ENCODE assay signal across 22 cellular contexts in genomic region chr13:25190256-25190655, GRCh38. TPM values are rescaled to one million over a fixed set of nuclear protein-coding genes. Genes with fewer than 3 reads are reported as not detected.
DNase-seq lines count a peak whose midpoint lies in the region; ATAC-seq and TF ChIP-seq lines count a peak whose summit lies in the region.
"Had no signal": no experiment of that assay in that cellular context is flagged by ENCODE, and none has a peak within 500 bp of the region (broad histone marks: within the 10 kb centered on the region; RNA-seq: fewer than 3 reads in every experiment).

No MANE protein-coding gene starts in this region.

- H3K9ac ChIP-seq in SK-N-MC (ENCODE audit: insufficient read length) (no peak overlapping the region), endodermal cell (ENCODE audit: extremely low read depth, low read length, poor library complexity, severe bottlenecking) (no peak overlapping the region)

- H3K4me1 Mint-ChIP-seq in endodermal cell: no peaks in the 10 kb centered on the region
- H3K4me1 Mint-ChIP-seq in naive thymus-derived CD8-positive, alpha-beta T cell: peaks cover 0 to 2% (median 0%) of the 10 kb centered on the region in 4 donors

- no peaks in the 10 kb centered on the region for H3K9me3 ChIP-seq in SK-N-MC (ENCODE audit: low read depth, low read length)
- H3K9me3 ChIP-seq in endodermal cell (ENCODE audit: control insufficient read depth, low read length): no peaks in the 10 kb centered on the region
- H3K9me3 ChIP-seq: BE2C had no signal

- H3K4me3 Mint-ChIP-seq in endodermal cell: no peak overlapping the region
- H3K4me3 Mint-ChIP-seq in naive thymus-derived CD8-positive, alpha-beta T cell: no peak overlapping the region
- H3K4me3 Mint-ChIP-seq: CD4-positive, alpha-beta T cell had no signal

- peaks cover 15% of the 10 kb centered on the region for H3K27me3 Mint-ChIP-seq in endodermal cell (ENCODE audit: insufficient read depth)
- peaks cover 22 to 59% (median 50%) of the 10 kb centered on the region in 5 donors for H3K27me3 Mint-ChIP-seq in naive thymus-derived CD8-positive, alpha-beta T cell

- CTCF ChIA-PET in RWPE1 (lab: Yijun Ruan, JAX): interaction anchor here (0.7 kb wide), 1 partner anchor 241 kb away, joined by 5 read pairs; no protein-coding TSS in a partner anchor

- peaks cover 6% of the 10 kb centered on the region for H3K9me3 Mint-ChIP-seq in endodermal cell
- peaks cover 0 to 4% (median 0%) of the 10 kb centered on the region in 9 donors for H3K9me3 Mint-ChIP-seq in naive thymus-derived CD8-positive, alpha-beta T cell
- H3K9me3 Mint-ChIP-seq: CD4-positive, alpha-beta T cell had no signal

- H3K27me3 ChIP-seq in endodermal cell (ENCODE audit: control insufficient read depth, insufficient read depth, low read length, poor library complexity, severe bottlenecking): no peaks in the 10 kb centered on the region

- peak; percentile 55 for DNase-seq in DMS53 (lab: John Stamatoyannopoulos, UW)
- DNase-seq in SK-N-MC (ENCODE audit: low read depth, low spot score): no peak
- DNase-seq in endodermal cell: peak; percentile 15
- peak; percentile 10 for DNase-seq in sciatic nerve (ENCODE audit: low spot score)
- no peak for DNase-seq in naive thymus-derived CD8-positive, alpha-beta T cell
- no peak for DNase-seq in NCI-H748 (lab: John Stamatoyannopoulos, UW; ENCODE audit: unreplicated experiment)
- no peak for DNase-seq in RWPE1 (ENCODE audit: low spot score)
- no peak for DNase-seq in stimulated activated CD8-positive, alpha-beta memory T cell treated with anti-CD3 and anti-CD28 coated beads, Interleukin-4, amount 100 ng/mL, for 48 hours
- DNase-seq: BE2C; CD4-positive, alpha-beta T cell; COR-L47; GDM1; GOT3; HCEC 1CT; KBM-7; MM.1S; NCI-H1092 treated with DMSO at 0.1 percent for 48 hours; NCI-H2029 treated with DMSO at 0.1 percent for 48 hours; NCI-H2171 treated with DMSO at 0.1 percent for 48 hours; NCI-H446 had no signal

- H3K4me3 ChIP-seq in SK-N-MC (peak overlapping the region; percentile 37; the same call in 1 of the 2 replicates), endodermal cell (ENCODE audit: low read length) (no peak overlapping the region)

- 88 to 89% methylated on average over 5 of the region's 5 CpGs for WGBS in endodermal cell (ENCODE audit: insufficient coverage in 1 of 2, insufficient read length in 1 of 2), 2 experiments

- no peak overlapping the region for H3K27ac Mint-ChIP-seq in endodermal cell
- no peak overlapping the region for H3K27ac Mint-ChIP-seq in naive thymus-derived CD8-positive, alpha-beta T cell
- H3K27ac Mint-ChIP-seq: CD4-positive, alpha-beta T cell had no signal

- intact Hi-C loops in sciatic nerve (cut with DNase I): no loop called here

- H3K36me3 ChIP-seq in SK-N-MC (ENCODE audit: insufficient read depth, low read length): no peaks in the 10 kb centered on the region
- H3K36me3 ChIP-seq in endodermal cell (ENCODE audit: control insufficient read depth, insufficient read depth, low read length): no peaks in the 10 kb centered on the region
- H3K36me3 ChIP-seq: BE2C had no signal

- no peak for TF ChIP-seq CTCF in endodermal cell (conservative IDR thresholded peaks at IDR 0.05)
- TF ChIP-seq CTCF in RWPE1 (conservative IDR thresholded peaks at IDR 0.05; ENCODE audit: low read depth): no peak

- POLR2A ChIA-PET in naive thymus-derived CD8-positive, alpha-beta T cell (lab: Charles Lee): no interaction called here
- POLR2A ChIA-PET in RWPE1 (lab: Yijun Ruan, JAX; ENCODE audit: low non-redundant PET): no interaction called here

- H3K4me1 ChIP-seq in endodermal cell (ENCODE audit: control insufficient read depth, insufficient read depth, low read length): no peaks in the 10 kb centered on the region
- H3K4me1 ChIP-seq: BE2C had no signal

- ATAC-seq in sciatic nerve: no peak
- ATAC-seq in naive thymus-derived CD8-positive, alpha-beta T cell: no peak
- ATAC-seq: Panc1 had no signal

- peak overlapping the region; percentile 88 for H3K27ac ChIP-seq in SK-N-MC
- H3K27ac ChIP-seq in endodermal cell (ENCODE audit: low read depth, low read length): no peak overlapping the region
- H3K27ac ChIP-seq in RWPE1: no peak overlapping the region

- H3K36me3 Mint-ChIP-seq in endodermal cell (ENCODE audit: low read depth): no peaks in the 10 kb centered on the region
- no peaks in the 10 kb centered on the region for H3K36me3 Mint-ChIP-seq in naive thymus-derived CD8-positive, alpha-beta T cell

RNA-seq across cellular contexts. Expression of gene AMER2, which starts 18.2 kb away (rescaled TPM):
- total RNA-seq in endodermal cell: under 1 TPM; 0.02 to 0.07 TPM
- 14.6 TPM for polyA plus RNA-seq in endodermal cell (2013, experiment 1 of 2)
- 11.1 TPM for polyA plus RNA-seq in endodermal cell (2013, experiment 2 of 2)
- 0.04 TPM for total RNA-seq in sciatic nerve
- not detected for total RNA-seq in naive thymus-derived CD8-positive, alpha-beta T cell
- under 1 TPM in 1 of 3 donors, not detected in 2; 0.14 TPM for polyA plus RNA-seq in naive thymus-derived CD8-positive, alpha-beta T cell
- total RNA-seq: CD4-positive, alpha-beta T cell; HT1080 had no signal

Comparison
In these comparisons a context has a peak if more than half of its experiments do, and no peak if none do; other contexts are left out.
1. DNase-seq: peak in DMS53 (single experiment), endodermal cell (single experiment) and sciatic nerve (single experiment); none in SK-N-MC (single experiment), naive thymus-derived CD8-positive, alpha-beta T cell (0 of 10), NCI-H748 (single experiment), RWPE1 (single experiment) and stimulated activated CD8-positive, alpha-beta memory T cell treated with anti-CD3 and anti-CD28 coated beads, Interleukin-4, amount 100 ng/mL, for 48 hours (single experiment).